ENCODE assay signal across 8 cellular contexts in genomic region chr2:202911513-202912341, GRCh38. TPM values are rescaled to one million over a fixed set of nuclear protein-coding genes. Genes with fewer than 3 reads are reported as not detected.
DNase-seq lines count a peak whose midpoint lies in the region; ATAC-seq, FAIRE-seq and TF ChIP-seq lines count a peak whose summit lies in the region.

A gene with protein sequence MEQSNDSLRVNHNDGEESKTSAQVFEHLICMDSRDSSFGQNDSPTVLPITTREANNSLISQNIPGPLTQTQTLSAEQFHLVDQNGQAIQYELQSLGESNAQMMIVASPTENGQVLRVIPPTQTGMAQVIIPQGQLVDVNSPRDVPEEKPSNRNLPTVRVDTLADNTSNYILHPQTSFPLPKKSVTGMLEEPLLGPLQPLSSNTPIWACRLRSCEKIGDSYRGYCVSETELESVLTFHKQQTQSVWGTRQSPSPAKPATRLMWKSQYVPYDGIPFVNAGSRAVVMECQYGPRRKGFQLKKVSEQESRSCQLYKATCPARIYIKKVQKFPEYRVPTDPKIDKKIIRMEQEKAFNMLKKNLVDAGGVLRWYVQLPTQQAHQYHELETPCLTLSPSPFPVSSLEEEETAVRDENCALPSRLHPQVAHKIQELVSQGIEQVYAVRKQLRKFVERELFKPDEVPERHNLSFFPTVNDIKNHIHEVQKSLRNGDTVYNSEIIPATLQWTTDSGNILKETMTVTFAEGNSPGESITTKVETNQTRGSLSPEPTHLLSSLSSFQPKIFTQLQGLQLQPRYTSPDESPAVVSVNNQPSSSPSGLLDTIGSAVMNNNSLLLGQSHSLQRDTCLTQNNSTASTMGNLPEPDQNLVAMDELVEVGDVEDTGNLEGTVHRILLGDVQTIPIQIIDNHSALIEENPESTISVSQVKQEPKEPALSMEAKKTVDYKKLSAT (plus strand): TSS chr2:202912275. CDS start chr2:202941903, 29,628 bp downstream.
Gene WDR12 (minus strand): TSS chr2:202911673. CDS start chr2:202911476, 197 bp downstream.

- peak within 1 kb of the TSS; percentile 69 for H2BK120ac ChIP-seq in trophoblast cell (ENCODE audit: insufficient read depth, low read length, poor library complexity)

- peak within 1 kb of the TSS; percentile 90 for H3K9ac ChIP-seq in trophoblast cell (ENCODE audit: low read length)

- H4K12ac ChIP-seq in trophoblast cell (ENCODE audit: low read depth, low read length), result peak within 1 kb of the TSS; percentile 9

- WGBS in adipose tissue, 3 donors, result 0 to 1% (median 0%) methylated on average over 39 of the region's 39 CpGs
- 0% methylated on average over 37 to 39 of the region's 39 CpGs for WGBS in heart left ventricle, 4 donors
- no CpG with 5 or more reads among the region's 39 CpGs for WGBS in trophoblast cell (ENCODE audit: extremely low coverage, insufficient coverage, insufficient read length)
- WGBS in tibial nerve, 2 donors, result 0 to 1% methylated on average over 39 of the region's 39 CpGs

- H3K18ac ChIP-seq in trophoblast cell (ENCODE audit: low read length), result no peak within 1 kb of the TSS

- H2BK12ac ChIP-seq in trophoblast cell (ENCODE audit: low read length), result no peak within 1 kb of the TSS

- peaks cover 3% of the 10 kb centered on the region for H3K79me1 ChIP-seq in trophoblast cell (ENCODE audit: low read length)

- H2AFZ ChIP-seq in trophoblast cell (ENCODE audit: insufficient read depth, low read length, poor library complexity), result peak within 1 kb of the TSS; percentile 10

- H3K9me3 ChIP-seq in heart left ventricle (no peaks in the 10 kb centered on the region), trophoblast cell (ENCODE audit: insufficient read depth, low read depth, low read length) (no peaks in the 10 kb centered on the region), tibial nerve (no peaks in the 10 kb centered on the region)

- DNase-seq in GM12892 (ENCODE audit: insufficient read length) (peak; percentile 66), NCI-H1436 (lab: John Stamatoyannopoulos, UW) (peak; percentile 90), SW480 (ENCODE audit: low spot score) (peak; percentile 92), heart left ventricle (peak; percentile 94 to 96 (median 94)), trophoblast cell (peak; percentile 92 to 97), tibial nerve (ENCODE audit: low spot score in 2 of 2) (peak; percentile 80 to 90)

- peak within 1 kb of the TSS; percentile 91 for H2BK5ac ChIP-seq in trophoblast cell (ENCODE audit: low read depth, low read length, poor library complexity)

- H3K4me1 ChIP-seq in heart left ventricle (peaks cover 0 to 29% (median 17%) of the 10 kb centered on the region in 12 donors), trophoblast cell (ENCODE audit: control insufficient read depth in 1 of 2, insufficient read depth in 2 of 2, low read length in 2 of 2) (no peaks in the 10 kb centered on the region), tibial nerve (peaks cover 0 to 33% (median 9%) of the 10 kb centered on the region in 4 donors)

- TF ChIP-seq CTCF in heart left ventricle (IDR thresholded peaks at IDR 0.05), result no peak
- peak in 1 of 5 experiments; percentile 47 for TF ChIP-seq CTCF in tibial nerve (IDR thresholded peaks at IDR 0.05)

- intact Hi-C loops in heart left ventricle (cut with DNase I), result loop anchor here in 3 of 10 donors (5.0 to 10.0 kb wide), 6 partner anchors 39 to 326 kb away; partner anchors contain the start of genes NBEAL1 (in 2 of the 3), CYP20A1 (in 1 of the 3) and ICA1L (in 1 of the 3)

- peaks cover 0 to 9% (median 3%) of the 10 kb centered on the region in 9 donors for H3K36me3 ChIP-seq in heart left ventricle
- H3K36me3 ChIP-seq in trophoblast cell (ENCODE audit: control insufficient read depth in 1 of 2, insufficient read depth in 2 of 2, low read length in 2 of 2), result no peaks in the 10 kb centered on the region
- peaks cover 0 to 2% (median 0%) of the 10 kb centered on the region in 3 donors for H3K36me3 ChIP-seq in tibial nerve

- H4K8ac ChIP-seq in trophoblast cell (ENCODE audit: low read depth, low read length), result peak within 1 kb of the TSS; percentile 91

- H3K4me2 ChIP-seq in trophoblast cell (ENCODE audit: low read length), result peak within 1 kb of the TSS; percentile 75

- H3K27ac ChIP-seq in adipose tissue (ENCODE audit: low read depth, low read length), result peak within 1 kb of the TSS; percentile 48
- peak within 1 kb of the TSS; percentile 71 to 98 (median 86) for H3K27ac ChIP-seq in heart left ventricle
- H3K27ac ChIP-seq in trophoblast cell (ENCODE audit: low read depth, low read length), result peak within 1 kb of the TSS; percentile 89
- H3K27ac ChIP-seq in tibial nerve, result peak within 1 kb of the TSS; percentile 66 to 93 (median 87)

- H3K4me3 ChIP-seq in heart left ventricle, result peak within 1 kb of the TSS; percentile 61 to 85 (median 70)
- H3K4me3 ChIP-seq in trophoblast cell (ENCODE audit: low read depth, low read length), result peak within 1 kb of the TSS; percentile 86
- peak within 1 kb of the TSS; percentile 52 to 86 (median 72) for H3K4me3 ChIP-seq in tibial nerve

- TF ChIP-seq EP300 in tibial nerve (IDR thresholded peaks at IDR 0.05), result peak; percentile 56 to 89

- no peak within 1 kb of the TSS for H3K4ac ChIP-seq in trophoblast cell (ENCODE audit: low read depth, low read length)

- H3K27me3 ChIP-seq in heart left ventricle, result no peaks in the 10 kb centered on the region
- no peaks in the 10 kb centered on the region for H3K27me3 ChIP-seq in trophoblast cell (ENCODE audit: insufficient read depth, low read length)
- no peaks in the 10 kb centered on the region for H3K27me3 ChIP-seq in tibial nerve

- peak within 1 kb of the TSS; percentile 59 for H3K14ac ChIP-seq in trophoblast cell (ENCODE audit: low read length)

- H2AK5ac ChIP-seq in trophoblast cell (ENCODE audit: low read length), result no peak within 1 kb of the TSS

- FAIRE-seq in GM12892 (lab: Jason Lieb, UNC), result peak; percentile 95

- H3K79me2 ChIP-seq in trophoblast cell (ENCODE audit: control insufficient read depth, insufficient read depth, low read length, poor library complexity), result peaks cover 7% of the 10 kb centered on the region

- peak; percentile 80 for TF ChIP-seq POLR2A in GM12892 (IDR thresholded peaks at IDR 0.05; ENCODE audit: low read depth, low read length)
- TF ChIP-seq POLR2A in heart left ventricle (IDR thresholded peaks at IDR 0.05), result peak in 1 of 2 donors; percentile 55
- TF ChIP-seq POLR2A in tibial nerve (IDR thresholded peaks at IDR 0.05), result peak in 1 of 2 donors; percentile 45

- peak; percentile 79 for ATAC-seq in HG02840 (IDR thresholded peaks at IDR 0.05; ENCODE audit: low FRiP score, unreplicated experiment)
- peak; percentile 97 to 98 (median 98) for ATAC-seq in heart left ventricle

- peak within 1 kb of the TSS; percentile 62 for H4K91ac ChIP-seq in trophoblast cell (ENCODE audit: low read depth, low read length)

- no peak within 1 kb of the TSS for H3K23ac ChIP-seq in trophoblast cell (ENCODE audit: low read length)

RNA-seq across cellular contexts. Expression of the first gene that starts in this region (rescaled TPM):
- polyA plus RNA-seq in GM12892 (2012; ENCODE audit: missing spikeins), result 6.5 TPM
- 1 to 10 TPM; 1.7 to 2.2 (median 1.8) TPM for polyA plus RNA-seq in adipose tissue
- 10 to 100 TPM in 2 of 9 donors, 1 to 10 TPM in 7; 2.2 to 12.2 (median 7.4) TPM for total RNA-seq in heart left ventricle
- polyA plus RNA-seq in heart left ventricle, result 1 to 10 TPM in 1 of 2 donors, under 1 TPM in 1; 0.79 to 2.3 TPM
- 2.9 and 3.0 TPM in 2 replicates for polyA plus RNA-seq in trophoblast cell (2013)
- 10 to 100 TPM; 14.4 to 32.6 (median 19.7) TPM for total RNA-seq in tibial nerve

RNA-seq across cellular contexts. Expression of gene WDR12, which starts in this region (rescaled TPM):
- 85.9 TPM for polyA plus RNA-seq in GM12892 (2012; ENCODE audit: missing spikeins)
- polyA plus RNA-seq in adipose tissue, result 10 to 100 TPM in 1 of 3 donors, 1 to 10 TPM in 2; 5.4 to 11.6 (median 6.0) TPM
- total RNA-seq in heart left ventricle, result 10 to 100 TPM; 12.9 to 56.3 (median 42.3) TPM
- polyA plus RNA-seq in heart left ventricle, result 10 to 100 TPM; 17.3 to 23.2 TPM
- polyA plus RNA-seq in trophoblast cell (2013), result 28.5 and 29.2 TPM in 2 replicates
- 10 to 100 TPM in 3 of 4 donors, 1 to 10 TPM in 1; 9.8 to 18.3 (median 12.4) TPM for total RNA-seq in tibial nerve

Comparison
In these comparisons a context has a peak if more than half of its experiments do, and no peak if none do; other contexts are left out.
1. Peak in every context shown above with its lines: DNase-seq, ATAC-seq, H3K4me3 ChIP-seq and H3K27ac ChIP-seq.